8 cellular contexts compared by ENCODE assay signal in the genomic region with DNA sequence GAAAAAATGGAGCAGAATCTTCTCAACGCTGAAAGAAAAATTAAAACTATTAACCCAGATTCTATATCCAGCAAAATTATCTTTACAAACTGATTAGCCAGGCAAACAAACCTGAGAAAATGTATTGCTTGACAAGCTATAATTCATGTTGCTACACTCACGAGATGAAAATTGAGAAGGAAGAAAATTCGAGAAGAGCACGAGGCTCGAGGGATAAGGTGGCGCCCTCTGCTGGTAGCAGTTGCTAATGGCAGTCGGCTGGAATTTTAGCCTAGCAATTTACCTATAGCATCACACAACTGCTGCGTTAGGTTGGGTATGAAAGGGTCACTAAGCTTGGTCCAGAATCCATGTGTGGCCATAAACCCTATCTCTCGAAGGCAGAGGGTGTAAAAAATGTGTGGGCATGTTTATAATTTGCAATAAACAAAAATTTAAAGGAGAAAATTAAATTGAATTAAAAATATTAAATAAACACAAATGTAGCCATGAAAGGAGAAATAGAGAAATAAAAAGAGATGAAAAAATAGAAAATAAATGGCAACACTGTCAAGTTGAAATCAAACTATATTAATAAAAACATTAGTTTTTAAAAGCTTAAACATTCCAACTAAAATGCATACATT.
DNase-seq lines count a peak whose midpoint lies in the region; ATAC-seq lines count a peak whose summit lies in the region.

No MANE protein-coding gene starts in this region.

- peak; percentile 3 for DNase-seq in Daoy (ENCODE audit: low read depth)
- peak; percentile 18 to 74 for DNase-seq in NCI-H446 (lab: John Stamatoyannopoulos, UW)
- peak; percentile 47 for DNase-seq in activated T-cell treated with anti-CD3 and anti-CD28 coated beads, Interleukin-2, amount 50 U/mL, for 24 hours
- DNase-seq in glomerular visceral epithelial cell (ENCODE audit: extremely low spot score): peak; percentile 35
- DNase-seq in stimulated activated CD4-positive, alpha-beta T cell treated with anti-CD3 and anti-CD28 coated beads, Interleukin-15, amount 100 ng/mL, for 24 hours: peak; percentile 14

- H3K36me3 Mint-ChIP-seq in activated T-cell treated with anti-CD3 and anti-CD28 coated beads, Interleukin-2, amount 50 U/mL, for 24 hours (ENCODE audit: low read depth): no peaks in the 10 kb centered on the region

- H3K27ac Mint-ChIP-seq in activated T-cell treated with anti-CD3 and anti-CD28 coated beads, Interleukin-2, amount 50 U/mL, for 24 hours: no peak overlapping the region

- no peaks in the 10 kb centered on the region for H3K27me3 Mint-ChIP-seq in activated T-cell treated with anti-CD3 and anti-CD28 coated beads, Interleukin-2, amount 50 U/mL, for 24 hours

- H3K4me3 Mint-ChIP-seq in activated T-cell treated with anti-CD3 and anti-CD28 coated beads, Interleukin-2, amount 50 U/mL, for 24 hours: no peak overlapping the region

- peak; percentile 80 for ATAC-seq in GM21786 (IDR thresholded peaks at IDR 0.05; ENCODE audit: unreplicated experiment)
- no peak for ATAC-seq in HG03442 (IDR thresholded peaks at IDR 0.05; ENCODE audit: unreplicated experiment)
- ATAC-seq in HG02840 (IDR thresholded peaks at IDR 0.05; ENCODE audit: low FRiP score, unreplicated experiment): no peak

- H3K4me1 Mint-ChIP-seq in activated T-cell treated with anti-CD3 and anti-CD28 coated beads, Interleukin-2, amount 50 U/mL, for 24 hours (ENCODE audit: low read depth): no peaks in the 10 kb centered on the region

- no peaks in the 10 kb centered on the region for H3K9me3 Mint-ChIP-seq in activated T-cell treated with anti-CD3 and anti-CD28 coated beads, Interleukin-2, amount 50 U/mL, for 24 hours
